20 cellular contexts compared by ENCODE assay signal in the genomic region with DNA sequence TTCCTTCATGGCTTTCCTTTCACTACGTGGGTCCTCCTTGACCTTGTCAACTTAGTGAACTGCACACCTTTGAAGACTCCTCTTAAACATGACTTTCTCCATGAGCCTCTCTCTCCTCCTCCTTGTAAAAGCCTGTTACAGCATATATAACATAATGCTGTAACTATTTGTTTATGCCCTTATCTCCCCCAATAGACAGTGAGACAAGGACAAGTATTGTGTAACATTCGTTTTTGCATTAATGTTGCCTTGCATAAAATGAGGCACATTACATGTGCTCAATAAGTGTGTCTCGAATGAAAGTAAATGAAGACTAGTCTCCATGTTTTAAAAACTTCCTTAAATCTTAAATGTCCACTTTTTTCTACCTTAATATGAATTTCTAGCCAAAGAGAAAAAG. TPM values are rescaled to one million over a fixed set of nuclear protein-coding genes. Genes with fewer than 3 reads are reported as not detected.
DNase-seq lines count a peak whose midpoint lies in the region; ATAC-seq, FAIRE-seq and TF ChIP-seq lines count a peak whose summit lies in the region.
"Had no signal": no experiment of that assay in that cellular context is flagged by ENCODE, and none has a peak within 500 bp of the region (broad histone marks: within the 10 kb centered on the region; RNA-seq: fewer than 3 reads in every experiment).

No MANE protein-coding gene starts in this region.

- peak; percentile 68 for FAIRE-seq in A549 (lab: Jason Lieb, UNC)
- FAIRE-seq: H54 had no signal

- H3K4me2 ChIP-seq in A549, result no peak overlapping the region; the same call in 2 of the 3 replicates
- H3K4me2 ChIP-seq in osteoblast (ENCODE audit: insufficient read depth, low read length), result no peak overlapping the region

- TF ChIP-seq EP300 in A549 (IDR thresholded peaks at IDR 0.05), result no peak

- no peak for TF ChIP-seq POLR2A in A549 (IDR thresholded peaks at IDR 0.05; ENCODE audit: low read length)

- H3K9me3 ChIP-seq in A549, result no peaks in the 10 kb centered on the region
- no peaks in the 10 kb centered on the region for H3K9me3 ChIP-seq in Panc1 (ENCODE audit: control insufficient read depth, insufficient read depth, low read depth, low read length)
- no peaks in the 10 kb centered on the region for H3K9me3 ChIP-seq in osteoblast (ENCODE audit: low read depth, low read length)
- H3K9me3 ChIP-seq: Peyer's patch had no signal

- H3K27ac ChIP-seq in A549 (peak overlapping the region in 1 of 2 experiments; percentile 94; a peak in 3 of 6 replicates), Panc1 (ENCODE audit: low read length) (peak overlapping the region; percentile 72), osteoblast (ENCODE audit: low read depth, low read length) (no peak overlapping the region)

- H3K4me1 ChIP-seq in A549, result peaks cover 70% of the 10 kb centered on the region
- H3K4me1 ChIP-seq in Panc1 (ENCODE audit: control insufficient read depth, insufficient read depth, low read length), result peaks cover 38% of the 10 kb centered on the region
- H3K4me1 ChIP-seq in osteoblast (ENCODE audit: insufficient read depth, low read length), result peaks cover 14% of the 10 kb centered on the region

- no peak for TF ChIP-seq RAD21 in A549 (conservative IDR thresholded peaks at IDR 0.05 in 1 of 2, IDR thresholded peaks at IDR 0.05 in 1 of 2)

- TF ChIP-seq CTCF in A549 (IDR thresholded peaks at IDR 0.05), result no peak
- no peak for TF ChIP-seq CTCF in Panc1 (IDR thresholded peaks at IDR 0.05)
- no peak for TF ChIP-seq CTCF in fibroblast of villous mesenchyme (IDR thresholded peaks at IDR 0.05; ENCODE audit: insufficient read depth, low read depth, low read length)
- no peak for TF ChIP-seq CTCF in osteoblast (IDR thresholded peaks at IDR 0.05; ENCODE audit: extremely low read depth, low read depth, low read length)
- no peak for TF ChIP-seq CTCF in natural killer cell (IDR thresholded peaks at IDR 0.05)

- H3K36me3 Mint-ChIP-seq in natural killer cell, result peaks cover 7% of the 10 kb centered on the region
- H3K36me3 Mint-ChIP-seq: CD8-positive, alpha-beta T cell had no signal

- DNase-seq in A549 (ENCODE audit: low read depth in 1 of 2, low spot score in 1 of 2) (no peak), Panc1 (ENCODE audit: low read depth, low spot score) (no peak), fibroblast of villous mesenchyme (ENCODE audit: low read depth) (peak; percentile 85), osteoblast (ENCODE audit: insufficient read length, low spot score, missing footprints) (peak; percentile 6), natural killer cell (no peak), T-helper 1 cell (no peak)
- DNase-seq: 8988T; AML-193; C1 segment of cervical spinal cord; CD8-positive, alpha-beta T cell; GF-D8; HFFc6; KG1; NCI-H1092 treated with DMSO at 0.1 percent for 48 hours; NCI-H1436 treated with DMSO at 0.1 percent for 48 hours; NCI-H1930; NCI-H69; Peyer's patch had no signal

- POLR2A ChIA-PET in A549 (lab: Yijun Ruan, JAX) (no interaction called here), Panc1 (lab: Charles Lee) (no interaction called here)

- peaks cover 33 to 39% of the 10 kb centered on the region in 2 donors for H3K27me3 Mint-ChIP-seq in natural killer cell (ENCODE audit: low read depth in 2 of 2)

- H2AFZ ChIP-seq in osteoblast (ENCODE audit: low read length), result no peak overlapping the region

- H3K4me3 ChIP-seq in A549 (no peak overlapping the region), Panc1 (ENCODE audit: low read depth in 2 of 2, low read length in 2 of 2) (no peak overlapping the region), fibroblast of villous mesenchyme (ENCODE audit: low read depth, low read length) (no peak overlapping the region), osteoblast (ENCODE audit: insufficient read depth, low read length) (no peak overlapping the region)
- H3K4me3 ChIP-seq: Peyer's patch had no signal

- no peak overlapping the region for H3K27ac Mint-ChIP-seq in natural killer cell
- H3K27ac Mint-ChIP-seq: CD8-positive, alpha-beta T cell; HFFc6 had no signal

- no peaks in the 10 kb centered on the region for H3K36me3 ChIP-seq in Panc1 (ENCODE audit: control insufficient read depth, insufficient read depth, low read length)
- H3K36me3 ChIP-seq in osteoblast (ENCODE audit: insufficient read depth, low read length), result no peaks in the 10 kb centered on the region
- H3K36me3 ChIP-seq: Peyer's patch had no signal

- intact Hi-C loops in Panc1 (cut with micrococcal nuclease; ENCODE audit: unreplicated experiment) (no loop called here), natural killer cell (cut with micrococcal nuclease) (no loop called here)

- H3K27me3 ChIP-seq in Panc1 (ENCODE audit: control insufficient read depth, insufficient read depth, low read length) (no peaks in the 10 kb centered on the region; the same call in 1 of the 2 replicates), osteoblast (ENCODE audit: insufficient read depth, low read length) (peaks cover 3% of the 10 kb centered on the region)
- H3K27me3 ChIP-seq: Peyer's patch had no signal

- H3K4me3 Mint-ChIP-seq in natural killer cell, result no peak overlapping the region
- H3K4me3 Mint-ChIP-seq: CD8-positive, alpha-beta T cell; HFFc6 had no signal

- H3K4me1 Mint-ChIP-seq in natural killer cell, result peaks cover 11% of the 10 kb centered on the region in 2 donors

- peaks cover 4% of the 10 kb centered on the region for H3K79me2 ChIP-seq in osteoblast (ENCODE audit: insufficient read depth, low read length)

- ATAC-seq in A549, result no peak
- no peak for ATAC-seq in Panc1
- ATAC-seq in natural killer cell, result no peak
- ATAC-seq in HG03095 (IDR thresholded peaks at IDR 0.05; ENCODE audit: unreplicated experiment), result no peak
- ATAC-seq: CD8-positive, alpha-beta T cell had no signal

- H3K9me3 Mint-ChIP-seq in natural killer cell, result no peaks in the 10 kb centered on the region
- H3K9me3 Mint-ChIP-seq: CD8-positive, alpha-beta T cell; HFFc6 had no signal

- CTCF ChIA-PET in A549 (lab: Yijun Ruan, JAX) (interaction anchor here (0.7 kb wide), 1 partner anchor 11 kb away, joined by 3 read pairs; no protein-coding TSS in a partner anchor), Panc1 (lab: Charles Lee) (no interaction called here)

- in situ Hi-C loops in Panc1 (cut with HindIII; ENCODE audit: low pct_unique_long_range_greater_than_20kb, low sequenced_read_pairs), result no loop called here

- no TSS peak for BruUV-seq in Panc1 (replicated peaks; lab: Mats Ljungman, UMichigan)

- H4K20me1 ChIP-seq in osteoblast (ENCODE audit: insufficient read depth, low read length), result no peaks in the 10 kb centered on the region

- 64% methylated on average over 3 of the region's 3 CpGs for WGBS in A549 (ENCODE audit: missing lambda C conversion rate)

TF ChIP-seq in A549, 52 proteins besides CTCF, POLR2A, EP300 and RAD21:
- no peak for TF ChIP-seq SMC3 (IDR thresholded peaks at IDR 0.05)
- TF ChIP-seq CEBPB (IDR thresholded peaks at IDR 0.05), result 0 out of 4 replicates have a peak, but pooled peaks of 1 of the 2 experiments have one; percentile 10
- no peak for TF ChIP-seq JUNB (IDR thresholded peaks at IDR 0.05)
- TF ChIP-seq ESRRA (IDR thresholded peaks at IDR 0.05; ENCODE audit: borderline replicate concordance, low read length), result no peak

RNA-seq across cellular contexts. Expression of a gene that starts 4.3 kb away (rescaled TPM):
- polyA plus RNA-seq in A549 (2011; rRNA removed), result 162 and 208 TPM in 2 replicates
- polyA plus RNA-seq in A549 (2012; cell fraction: cytosol; rRNA removed), result 66.5 and 67.3 TPM in 2 replicates
- polyA plus RNA-seq in A549 (2012; cell fraction: nucleus; rRNA removed), result 349 and 365 TPM in 2 replicates
- polyA plus RNA-seq in A549 (2017; fragmentation: RNase III; extraction: RNeasy Plus Mini Kit Qiagen cat#74134 plus additional on column Dnase treatment), result 142 to 159 TPM (median 143 TPM) in 3 replicates
- polyA minus RNA-seq in A549 (2011; rRNA and poly(A)+ RNA removed), result 395 and 408 TPM in 2 replicates
- 204 TPM for total RNA-seq in Panc1 (2021; ENCODE audit: unreplicated experiment)
- polyA plus RNA-seq in Panc1 (2012; ENCODE audit: insufficient read length), result 141 TPM
- total RNA-seq in fibroblast of villous mesenchyme, result 438 and 483 TPM in 2 replicates
- total RNA-seq in osteoblast, result 410 and 488 TPM in 2 replicates
- not detected for total RNA-seq in natural killer cell
- total RNA-seq: CD8-positive, alpha-beta T cell had no signal

Comparison
In these comparisons a context has a peak if more than half of its experiments do, and no peak if none do; other contexts are left out.
1. DNase-seq: peak in fibroblast of villous mesenchyme (single experiment) and osteoblast (single experiment); none in A549 (0 of 2), Panc1 (single experiment), natural killer cell (single experiment) and T-helper 1 cell (0 of 5).
2. RNA of a gene that starts 4.3 kb away (total RNA-seq): 438 to 483 TPM in fibroblast of villous mesenchyme, 410 to 488 TPM in osteoblast and 204 TPM in Panc1 (single experiment); not detected in natural killer cell; every median in the first group is over 100 times any median in the second.